In the genomic region with DNA sequence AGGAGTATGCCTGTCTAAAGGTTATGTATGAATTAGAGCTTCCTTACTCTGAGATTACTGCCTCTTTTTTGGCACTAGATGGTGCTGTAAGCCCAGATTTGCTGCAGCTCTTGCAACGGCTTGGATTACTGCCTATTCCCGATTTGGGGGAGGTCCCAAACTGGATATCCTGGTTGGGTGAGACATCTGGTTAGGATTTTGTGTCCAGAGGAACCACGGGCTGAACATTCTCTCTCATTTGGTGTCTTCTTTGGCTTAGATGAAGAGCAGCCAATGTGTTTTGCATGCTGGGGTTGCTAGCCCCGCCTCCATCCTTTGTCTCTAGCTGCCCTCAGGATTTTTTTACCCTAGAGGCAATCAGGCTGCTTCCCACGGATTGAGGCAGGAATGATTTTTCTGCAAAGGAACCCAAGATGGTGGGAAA, we compare ENCODE assay signal across 1 cellular context.
TF ChIP-seq lines count a peak whose summit lies in the region.

No MANE protein-coding gene starts in this region.

TF ChIP-seq in H1, 55 proteins besides CTCF, POLR2A, EP300 and RAD21 (continued from another document):
- TF ChIP-seq CBX5 (IDR thresholded peaks at IDR 0.05; ENCODE audit: low read depth, low read length) (no peak), CTBP2 (IDR thresholded peaks at IDR 0.05; ENCODE audit: borderline replicate concordance, insufficient read depth, insufficient read length, low read length) (no peak), TBP (IDR thresholded peaks at IDR 0.05; ENCODE audit: low read depth, low read length) (no peak), PHF8 (conservative IDR thresholded peaks at IDR 0.05; ENCODE audit: low read depth, low read length) (no peak), MAFK (IDR thresholded peaks at IDR 0.05; ENCODE audit: low read depth, low read length) (no peak)
TF ChIP-seq in H1: peak in this region for 0.
